8 cellular contexts compared by ENCODE assay signal in the genomic region with DNA sequence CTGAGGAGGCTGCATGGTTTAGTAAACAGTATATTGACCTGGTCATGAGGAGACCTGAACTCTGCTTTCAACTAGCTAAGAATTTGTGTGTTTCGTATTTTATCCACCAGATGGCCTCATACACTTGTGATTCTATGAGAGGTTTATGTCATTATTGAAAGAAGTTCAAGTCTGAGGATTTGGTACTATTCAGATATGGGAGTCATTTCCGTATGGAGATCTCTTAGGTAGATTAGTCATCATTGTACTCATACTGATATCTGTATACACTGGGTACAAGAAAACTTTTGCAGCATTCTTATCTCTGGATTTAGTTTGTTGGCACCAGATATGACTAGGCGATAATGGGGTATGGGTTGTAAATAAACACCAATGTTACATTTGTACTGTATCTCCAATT. TPM values are rescaled to one million over a fixed set of nuclear protein-coding genes. Genes with fewer than 3 reads are reported as not detected.
A peak's percentile ranks its signal among the peaks of the same experiment; 100 is the strongest.
DNase-seq lines count a peak whose midpoint lies in the region; ATAC-seq lines count a peak whose summit lies in the region.

No MANE protein-coding gene starts in this region.

- H3K27ac Mint-ChIP-seq in activated T-helper 2 cell treated with anti-CD3 and anti-CD28 coated beads, Interferon-gamma antibody, Interleukin-2, Interleukin-4, amounts not matched to agents 10 μg/mL and 5 μg/mL and 100 μg/mL, durations not matched to agents 14 hours and 24 hours and 36 hours, result peak overlapping the region; percentile 11

- H3K27me3 Mint-ChIP-seq in activated T-helper 2 cell treated with anti-CD3 and anti-CD28 coated beads, Interferon-gamma antibody, Interleukin-2, Interleukin-4, amounts not matched to agents 10 μg/mL and 5 μg/mL and 100 μg/mL, durations not matched to agents 14 hours and 24 hours and 36 hours (ENCODE audit: low read depth), result no peaks in the 10 kb centered on the region

- DNase-seq in Right ventricle myocardium superior, result no peak
- no peak for DNase-seq in Right ventricle myocardium inferior (ENCODE audit: missing footprints)
- peak; percentile 70 for DNase-seq in NCI-H226
- no peak for DNase-seq in activated T-helper 2 cell treated with anti-CD3 and anti-CD28 coated beads, Interferon-gamma antibody, Interleukin-2, Interleukin-4, amounts not matched to agents 10 μg/mL and 5 μg/mL and 100 μg/mL, durations not matched to agents 14 hours and 24 hours and 36 hours (ENCODE audit: low spot score)
- no peak for DNase-seq in right cardiac atrium
- peak; percentile 54 for DNase-seq in skeletal muscle cell (ENCODE audit: low read depth)

- no peaks in the 10 kb centered on the region for H3K9me3 ChIP-seq in right cardiac atrium (ENCODE audit: control insufficient read depth, low read length)

- H3K4me3 ChIP-seq in right cardiac atrium (ENCODE audit: low read length) (no peak overlapping the region), skeletal muscle cell (ENCODE audit: low read depth, low read length) (no peak overlapping the region)

- H3K36me3 Mint-ChIP-seq in activated T-helper 2 cell treated with anti-CD3 and anti-CD28 coated beads, Interferon-gamma antibody, Interleukin-2, Interleukin-4, amounts not matched to agents 10 μg/mL and 5 μg/mL and 100 μg/mL, durations not matched to agents 14 hours and 24 hours and 36 hours (ENCODE audit: low read depth), result peaks cover 83% of the 10 kb centered on the region

- ATAC-seq in Right ventricle myocardium superior (ENCODE audit: poor library complexity) (peak; percentile 68), Right ventricle myocardium inferior (no peak), HG03159 (IDR thresholded peaks at IDR 0.05; ENCODE audit: unreplicated experiment) (peak; percentile 70), right cardiac atrium (peak; percentile 52 to 55), HG03457 (IDR thresholded peaks at IDR 0.05; ENCODE audit: unreplicated experiment) (no peak)

- no peaks in the 10 kb centered on the region for H3K9me3 Mint-ChIP-seq in activated T-helper 2 cell treated with anti-CD3 and anti-CD28 coated beads, Interferon-gamma antibody, Interleukin-2, Interleukin-4, amounts not matched to agents 10 μg/mL and 5 μg/mL and 100 μg/mL, durations not matched to agents 14 hours and 24 hours and 36 hours

- H3K27me3 ChIP-seq in right cardiac atrium (ENCODE audit: control insufficient read depth, insufficient read depth), result no peaks in the 10 kb centered on the region

- H3K4me1 Mint-ChIP-seq in activated T-helper 2 cell treated with anti-CD3 and anti-CD28 coated beads, Interferon-gamma antibody, Interleukin-2, Interleukin-4, amounts not matched to agents 10 μg/mL and 5 μg/mL and 100 μg/mL, durations not matched to agents 14 hours and 24 hours and 36 hours (ENCODE audit: low read depth), result peaks cover 41% of the 10 kb centered on the region

- no peaks in the 10 kb centered on the region for H3K4me1 ChIP-seq in right cardiac atrium (ENCODE audit: control insufficient read depth, insufficient read depth, low read length)

- intact Hi-C loops in Right ventricle myocardium superior (cut with DNase I) (loop anchor here (2.0 kb wide), 1 partner anchor 244 kb away; no protein-coding TSS in a partner anchor), Right ventricle myocardium inferior (cut with DNase I) (loop anchor here (1.0 kb wide), 1 partner anchor 245 kb away; no protein-coding TSS in a partner anchor), right cardiac atrium (cut with DNase I) (loop anchor here in 3 of 4 donors (5.0 kb wide), 1 partner anchor 245 kb away; no protein-coding TSS in a partner anchor)
- intact Hi-C loops in activated T-helper 2 cell treated with anti-CD3 and anti-CD28 coated beads, Interferon-gamma antibody, Interleukin-2, Interleukin-4, amounts not matched to agents 10 μg/mL and 5 μg/mL and 100 μg/mL, durations not matched to agents 14 hours and 24 hours and 36 hours (cut with micrococcal nuclease), result loop anchor here (1.0 to 10.0 kb wide), 4 partner anchors 115 to 602 kb away; no protein-coding TSS in a partner anchor

- WGBS in right cardiac atrium, result 42% methylated on average over 3 of the region's 3 CpGs

- H3K4me3 Mint-ChIP-seq in activated T-helper 2 cell treated with anti-CD3 and anti-CD28 coated beads, Interferon-gamma antibody, Interleukin-2, Interleukin-4, amounts not matched to agents 10 μg/mL and 5 μg/mL and 100 μg/mL, durations not matched to agents 14 hours and 24 hours and 36 hours (ENCODE audit: low read depth), result no peak overlapping the region

- no peak overlapping the region for H3K27ac ChIP-seq in right cardiac atrium (ENCODE audit: low read length)

RNA-seq across cellular contexts. Expression of a gene that starts 26.6 kb away (rescaled TPM):
- total RNA-seq in Right ventricle myocardium superior (12.2 TPM), Right ventricle myocardium inferior (12.6 TPM), right cardiac atrium (10 to 100 TPM; 15.3 to 18.5 (median 16.7) TPM)
- 29.6 and 30.4 TPM in 2 replicates for total RNA-seq in activated T-helper 2 cell treated with anti-CD3 and anti-CD28 coated beads, Interferon-gamma antibody, Interleukin-2, Interleukin-4, amounts not matched to agents 10 μg/mL and 5 μg/mL and 100 μg/mL, durations not matched to agents 14 hours and 24 hours and 36 hours
- polyA plus RNA-seq in right cardiac atrium, result 5.7 TPM

RNA-seq across cellular contexts. Expression of a gene that starts 43.2 kb away (rescaled TPM):
- total RNA-seq in Right ventricle myocardium superior, result 6.9 TPM
- 7.0 TPM for total RNA-seq in Right ventricle myocardium inferior
- 31.2 and 38.0 TPM in 2 replicates for total RNA-seq in activated T-helper 2 cell treated with anti-CD3 and anti-CD28 coated beads, Interferon-gamma antibody, Interleukin-2, Interleukin-4, amounts not matched to agents 10 μg/mL and 5 μg/mL and 100 μg/mL, durations not matched to agents 14 hours and 24 hours and 36 hours
- 10 to 100 TPM in 2 of 4 donors, 1 to 10 TPM in 2; 7.1 to 13.5 (median 10.3) TPM for total RNA-seq in right cardiac atrium
- 9.5 TPM for polyA plus RNA-seq in right cardiac atrium

Comparison
In these comparisons a context has a peak if more than half of its experiments do, and no peak if none do; other contexts are left out.
1. ATAC-seq: peak in Right ventricle myocardium superior (single experiment), HG03159 (single experiment) and right cardiac atrium (2 of 2); none in Right ventricle myocardium inferior (single experiment) and HG03457 (single experiment).
2. DNase-seq: peak in NCI-H226 (single experiment) and skeletal muscle cell (single experiment); none in Right ventricle myocardium superior (single experiment), Right ventricle myocardium inferior (single experiment), activated T-helper 2 cell treated with anti-CD3 and anti-CD28 coated beads, Interferon-gamma antibody, Interleukin-2, Interleukin-4, amounts not matched to agents 10 μg/mL and 5 μg/mL and 100 μg/mL, durations not matched to agents 14 hours and 24 hours and 36 hours (single experiment) and right cardiac atrium (0 of 3).